9 cellular contexts compared by ENCODE assay signal in the genomic region with DNA sequence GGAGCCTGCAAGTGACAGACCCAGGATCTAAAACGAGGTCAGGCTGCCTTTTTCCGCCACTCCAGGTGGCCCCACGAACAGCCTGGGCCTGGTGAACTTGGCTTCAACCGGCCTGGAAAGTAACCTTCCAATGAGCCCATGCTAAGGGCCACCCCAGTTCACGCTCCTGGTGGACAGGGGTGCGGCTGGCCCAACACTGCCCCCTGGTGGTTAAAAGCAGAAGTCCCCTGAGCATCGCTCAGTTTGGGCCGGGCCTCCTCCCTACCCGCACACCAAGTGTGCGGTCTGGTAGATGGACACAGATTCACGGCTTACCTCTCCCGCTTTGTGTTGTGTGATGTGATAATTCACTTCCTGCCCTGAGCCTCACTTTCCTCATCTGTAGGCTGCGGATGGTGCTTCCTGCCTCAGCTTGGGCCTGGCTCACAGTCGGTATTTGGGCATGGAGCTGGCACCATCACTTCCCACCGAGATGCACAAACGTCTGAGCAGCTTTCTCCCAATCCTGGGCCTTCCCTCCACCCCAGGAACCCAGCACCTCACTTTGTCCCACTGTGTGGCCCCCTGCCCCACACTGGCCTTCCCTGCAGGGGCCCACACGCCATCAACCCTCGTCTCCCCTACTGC. TPM values are rescaled to one million over a fixed set of nuclear protein-coding genes. Genes with fewer than 3 reads are reported as not detected.
A peak's percentile ranks its signal among the peaks of the same experiment; 100 is the strongest.
DNase-seq lines count a peak whose midpoint lies in the region; ATAC-seq and TF ChIP-seq lines count a peak whose summit lies in the region.
"Had no signal": no experiment of that assay in that cellular context is flagged by ENCODE, and none has a peak within 500 bp of the region (broad histone marks: within the 10 kb centered on the region; RNA-seq: fewer than 3 reads in every experiment).

No MANE protein-coding gene starts in this region.

- no peaks in the 10 kb centered on the region for H3K4me1 ChIP-seq in effector memory CD4-positive, alpha-beta T cell (ENCODE audit: control insufficient read depth, insufficient read depth, low read length, poor library complexity, severe bottlenecking)
- H3K4me1 ChIP-seq in mesenchymal stem cell (ENCODE audit: control insufficient read depth, insufficient read depth, low read depth, low read length): peaks cover 2% of the 10 kb centered on the region

- no peak overlapping the region for H4K91ac ChIP-seq in mesenchymal stem cell (ENCODE audit: low read length)

- no peaks in the 10 kb centered on the region for H3K27me3 Mint-ChIP-seq in activated CD8-positive, alpha-beta T cell treated with anti-CD3 and anti-CD28 coated beads, Interleukin-2, amount 10 ng/mL, durations not matched to agents 7 days and 5 days (ENCODE audit: low read depth)

- H4K8ac ChIP-seq in mesenchymal stem cell (ENCODE audit: low read length): no peak overlapping the region

- no peaks in the 10 kb centered on the region for H3K79me1 ChIP-seq in mesenchymal stem cell (replicated peaks; ENCODE audit: low read length, poor library complexity, severe bottlenecking)

- no peak overlapping the region for H3K4me3 Mint-ChIP-seq in activated CD8-positive, alpha-beta T cell treated with anti-CD3 and anti-CD28 coated beads, Interleukin-2, amount 10 ng/mL, durations not matched to agents 7 days and 5 days

- no peak overlapping the region for H3K23ac ChIP-seq in mesenchymal stem cell (ENCODE audit: low read length in 2 of 2)

- no peak overlapping the region for H2AK5ac ChIP-seq in mesenchymal stem cell (ENCODE audit: low read length, severe bottlenecking)

- ATAC-seq in activated CD8-positive, alpha-beta T cell treated with anti-CD3 and anti-CD28 coated beads, Interleukin-2, amount 10 ng/mL, durations not matched to agents 7 days and 5 days: peak; percentile 99
- ATAC-seq in GM21390 (IDR thresholded peaks at IDR 0.05; ENCODE audit: unreplicated experiment): no peak

- H3K4me1 Mint-ChIP-seq in activated CD8-positive, alpha-beta T cell treated with anti-CD3 and anti-CD28 coated beads, Interleukin-2, amount 10 ng/mL, durations not matched to agents 7 days and 5 days (ENCODE audit: low read depth): peaks cover 7% of the 10 kb centered on the region

- H3K36me3 Mint-ChIP-seq in activated CD8-positive, alpha-beta T cell treated with anti-CD3 and anti-CD28 coated beads, Interleukin-2, amount 10 ng/mL, durations not matched to agents 7 days and 5 days (ENCODE audit: low read depth): no peaks in the 10 kb centered on the region

- H2BK120ac ChIP-seq in mesenchymal stem cell (ENCODE audit: low read depth, low read length): no peak overlapping the region

- no peak overlapping the region for H3K27ac ChIP-seq in effector memory CD4-positive, alpha-beta T cell (ENCODE audit: insufficient read depth, low read length, poor library complexity, severe bottlenecking)
- no peak overlapping the region for H3K27ac ChIP-seq in mesenchymal stem cell (ENCODE audit: low read length, poor library complexity, severe bottlenecking)

- peak overlapping the region; percentile 13 for H3K9ac ChIP-seq in mesenchymal stem cell (ENCODE audit: low read length)

- H2BK15ac ChIP-seq in mesenchymal stem cell (ENCODE audit: low read depth, poor library complexity, severe bottlenecking): no peak overlapping the region

- no peaks in the 10 kb centered on the region for H3K9me3 ChIP-seq in effector memory CD4-positive, alpha-beta T cell (ENCODE audit: control insufficient read depth, low read length)
- no peaks in the 10 kb centered on the region for H3K9me3 ChIP-seq in mesenchymal stem cell (ENCODE audit: control insufficient read depth, low read length)

- no peaks in the 10 kb centered on the region for H3K9me3 Mint-ChIP-seq in activated CD8-positive, alpha-beta T cell treated with anti-CD3 and anti-CD28 coated beads, Interleukin-2, amount 10 ng/mL, durations not matched to agents 7 days and 5 days (ENCODE audit: insufficient read depth)

- DNase-seq in 8988T (peak; percentile 85), NCI-H345 (lab: John Stamatoyannopoulos, UW) (peak; percentile 10), mesenchymal stem cell (peak; percentile 50)
- DNase-seq in activated CD8-positive, alpha-beta T cell treated with anti-CD3 and anti-CD28 coated beads, Interleukin-2, amount 10 ng/mL, durations not matched to agents 7 days and 5 days: peak; percentile 83
- peak; percentile 52 to 66 (median 57) for DNase-seq in effector memory CD4-positive, alpha-beta T cell
- DNase-seq in stimulated activated CD8-positive, alpha-beta memory T cell treated with anti-CD3 and anti-CD28 coated beads, Interleukin-15, amount 100 ng/mL, for 48 hours (ENCODE audit: low read depth in 2 of 2): peak; percentile 54 to 59

- no peak overlapping the region for H3K27ac Mint-ChIP-seq in activated CD8-positive, alpha-beta T cell treated with anti-CD3 and anti-CD28 coated beads, Interleukin-2, amount 10 ng/mL, durations not matched to agents 7 days and 5 days

- 29% methylated on average over 16 of the region's 18 CpGs for WGBS in mesenchymal stem cell

- no peak overlapping the region for H3K14ac ChIP-seq in mesenchymal stem cell (ENCODE audit: low read length in 2 of 2)

- H2BK5ac ChIP-seq in mesenchymal stem cell (ENCODE audit: low read depth, low read length, poor library complexity, severe bottlenecking): no peak overlapping the region

- CTCF ChIA-PET in activated CD8-positive, alpha-beta T cell treated with anti-CD3 and anti-CD28 coated beads, Interleukin-2, amount 10 ng/mL, durations not matched to agents 7 days and 5 days (lab: Charles Lee): interaction anchor here (0.6 to 5.4 kb wide), 18 partner anchors 8 to 199 kb away, joined by 3 to 54 read pairs (median 4); a partner anchor contains a TSS

- H3K4me2 ChIP-seq in mesenchymal stem cell (ENCODE audit: low read length, poor library complexity, severe bottlenecking): no peak overlapping the region

- peak; percentile 95 for TF ChIP-seq CTCF in GM12873 (IDR thresholded peaks at IDR 0.05; ENCODE audit: insufficient read depth, low read depth, low read length, missing control alignments)

- POLR2A ChIA-PET in activated CD8-positive, alpha-beta T cell treated with anti-CD3 and anti-CD28 coated beads, Interleukin-2, amount 10 ng/mL, durations not matched to agents 7 days and 5 days (lab: Charles Lee): no interaction called here

- no peaks in the 10 kb centered on the region for H3K36me3 ChIP-seq in effector memory CD4-positive, alpha-beta T cell (ENCODE audit: control insufficient read depth, insufficient read depth, low read length)
- no peaks in the 10 kb centered on the region for H3K36me3 ChIP-seq in mesenchymal stem cell (ENCODE audit: control insufficient read depth in 1 of 2, insufficient read depth in 2 of 2, low read depth in 1 of 2, low read length in 2 of 2)

- no peaks in the 10 kb centered on the region for H3K27me3 ChIP-seq in effector memory CD4-positive, alpha-beta T cell (replicated peaks; ENCODE audit: control insufficient read depth, insufficient read depth, low read length, poor library complexity, severe bottlenecking)
- peaks cover 11 to 20% of the 10 kb centered on the region in 2 experiments for H3K27me3 ChIP-seq in mesenchymal stem cell (ENCODE audit: control insufficient read depth in 1 of 2, insufficient read depth in 1 of 2, low read length in 2 of 2)

- H3K4ac ChIP-seq in mesenchymal stem cell (ENCODE audit: low read depth in 1 of 2, low read length in 2 of 2): no peak overlapping the region

- no peak overlapping the region for H2AFZ ChIP-seq in mesenchymal stem cell (ENCODE audit: low read depth, low read length)

- no peak overlapping the region for H3K18ac ChIP-seq in mesenchymal stem cell (ENCODE audit: low read depth in 1 of 2, low read length in 2 of 2)

- no peak overlapping the region for H3K4me3 ChIP-seq in effector memory CD4-positive, alpha-beta T cell (ENCODE audit: insufficient read depth, low read depth, low read length, poor library complexity, severe bottlenecking)
- H3K4me3 ChIP-seq in mesenchymal stem cell (ENCODE audit: insufficient read depth in 1 of 2, low read depth in 1 of 2, low read length in 2 of 2): peak overlapping the region in 1 of 2 experiments; percentile 12

- no peak overlapping the region for H2BK12ac ChIP-seq in mesenchymal stem cell (ENCODE audit: low read length in 2 of 2)

RNA-seq across cellular contexts. Expression of a gene that starts 13.7 kb away (rescaled TPM):
- not detected for total RNA-seq in activated CD8-positive, alpha-beta T cell treated with anti-CD3 and anti-CD28 coated beads, Interleukin-2, amount 10 ng/mL, durations not matched to agents 7 days and 5 days
- polyA plus RNA-seq in mesenchymal stem cell (2013, experiment 1 of 2): not detected
- not detected for polyA plus RNA-seq in mesenchymal stem cell (2013, experiment 2 of 2)
- total RNA-seq: urinary bladder had no signal
- polyA plus RNA-seq: urinary bladder had no signal

RNA-seq across cellular contexts. Expression of a gene that starts 20.0 kb away (rescaled TPM):
- not detected for total RNA-seq in activated CD8-positive, alpha-beta T cell treated with anti-CD3 and anti-CD28 coated beads, Interleukin-2, amount 10 ng/mL, durations not matched to agents 7 days and 5 days
- polyA plus RNA-seq in mesenchymal stem cell (2013, experiment 1 of 2): not detected
- not detected for polyA plus RNA-seq in mesenchymal stem cell (2013, experiment 2 of 2)

RNA-seq across cellular contexts. Expression of a gene that starts 59.9 kb away (rescaled TPM):
- 10 to 100 TPM; 67.4 to 68.0 TPM for total RNA-seq in activated CD8-positive, alpha-beta T cell treated with anti-CD3 and anti-CD28 coated beads, Interleukin-2, amount 10 ng/mL, durations not matched to agents 7 days and 5 days
- polyA plus RNA-seq in mesenchymal stem cell (2013, experiment 1 of 2): 7.4 TPM
- 6.4 TPM for polyA plus RNA-seq in mesenchymal stem cell (2013, experiment 2 of 2)

Comparison
In these comparisons a context has a peak if more than half of its experiments do, and no peak if none do; other contexts are left out.
1. DNase-seq: peak in every context shown above with its lines; median percentile 85 in 8988T; 83 in activated CD8-positive, alpha-beta T cell treated with anti-CD3 and anti-CD28 coated beads, Interleukin-2, amount 10 ng/mL, durations not matched to agents 7 days and 5 days; 57 in effector memory CD4-positive, alpha-beta T cell; 56 in stimulated activated CD8-positive, alpha-beta memory T cell treated with anti-CD3 and anti-CD28 coated beads, Interleukin-15, amount 100 ng/mL, for 48 hours; 50 in mesenchymal stem cell; 10 in NCI-H345.